In the genomic region with DNA sequence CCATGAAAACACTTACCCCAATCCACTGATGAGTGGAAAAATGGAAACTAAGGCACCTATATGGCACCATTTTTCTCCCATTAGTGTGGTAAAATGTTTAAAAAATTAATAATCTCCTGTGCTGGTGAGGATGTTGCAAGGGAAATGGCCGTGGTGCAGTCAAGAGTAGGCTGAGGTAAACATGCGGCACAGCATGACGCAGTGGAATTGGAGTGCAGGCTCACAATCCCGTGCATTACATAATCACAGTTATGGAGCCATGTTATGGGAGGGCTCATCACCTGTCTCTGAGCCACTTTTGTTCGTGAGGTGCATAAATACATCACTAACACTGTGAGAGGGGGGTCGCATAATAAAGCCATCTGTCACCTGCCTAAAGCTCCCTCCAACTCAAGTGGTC, we compare ENCODE assay signal across 1 cellular context.
TF ChIP-seq lines count a peak whose summit lies in the region.

No MANE protein-coding gene starts in this region.

TF ChIP-seq in GM23338, 12 proteins besides CTCF, POLR2A, EP300 and RAD21 (continued from another document):
- TF ChIP-seq, protein P1, sequence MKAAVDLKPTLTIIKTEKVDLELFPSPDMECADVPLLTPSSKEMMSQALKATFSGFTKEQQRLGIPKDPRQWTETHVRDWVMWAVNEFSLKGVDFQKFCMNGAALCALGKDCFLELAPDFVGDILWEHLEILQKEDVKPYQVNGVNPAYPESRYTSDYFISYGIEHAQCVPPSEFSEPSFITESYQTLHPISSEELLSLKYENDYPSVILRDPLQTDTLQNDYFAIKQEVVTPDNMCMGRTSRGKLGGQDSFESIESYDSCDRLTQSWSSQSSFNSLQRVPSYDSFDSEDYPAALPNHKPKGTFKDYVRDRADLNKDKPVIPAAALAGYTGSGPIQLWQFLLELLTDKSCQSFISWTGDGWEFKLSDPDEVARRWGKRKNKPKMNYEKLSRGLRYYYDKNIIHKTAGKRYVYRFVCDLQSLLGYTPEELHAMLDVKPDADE (IDR thresholded peaks at IDR 0.05) = no peak
- no peak for TF ChIP-seq POLR2AphosphoS5 (IDR thresholded peaks at IDR 0.05; ENCODE audit: low read depth)
- TF ChIP-seq, protein P2, sequence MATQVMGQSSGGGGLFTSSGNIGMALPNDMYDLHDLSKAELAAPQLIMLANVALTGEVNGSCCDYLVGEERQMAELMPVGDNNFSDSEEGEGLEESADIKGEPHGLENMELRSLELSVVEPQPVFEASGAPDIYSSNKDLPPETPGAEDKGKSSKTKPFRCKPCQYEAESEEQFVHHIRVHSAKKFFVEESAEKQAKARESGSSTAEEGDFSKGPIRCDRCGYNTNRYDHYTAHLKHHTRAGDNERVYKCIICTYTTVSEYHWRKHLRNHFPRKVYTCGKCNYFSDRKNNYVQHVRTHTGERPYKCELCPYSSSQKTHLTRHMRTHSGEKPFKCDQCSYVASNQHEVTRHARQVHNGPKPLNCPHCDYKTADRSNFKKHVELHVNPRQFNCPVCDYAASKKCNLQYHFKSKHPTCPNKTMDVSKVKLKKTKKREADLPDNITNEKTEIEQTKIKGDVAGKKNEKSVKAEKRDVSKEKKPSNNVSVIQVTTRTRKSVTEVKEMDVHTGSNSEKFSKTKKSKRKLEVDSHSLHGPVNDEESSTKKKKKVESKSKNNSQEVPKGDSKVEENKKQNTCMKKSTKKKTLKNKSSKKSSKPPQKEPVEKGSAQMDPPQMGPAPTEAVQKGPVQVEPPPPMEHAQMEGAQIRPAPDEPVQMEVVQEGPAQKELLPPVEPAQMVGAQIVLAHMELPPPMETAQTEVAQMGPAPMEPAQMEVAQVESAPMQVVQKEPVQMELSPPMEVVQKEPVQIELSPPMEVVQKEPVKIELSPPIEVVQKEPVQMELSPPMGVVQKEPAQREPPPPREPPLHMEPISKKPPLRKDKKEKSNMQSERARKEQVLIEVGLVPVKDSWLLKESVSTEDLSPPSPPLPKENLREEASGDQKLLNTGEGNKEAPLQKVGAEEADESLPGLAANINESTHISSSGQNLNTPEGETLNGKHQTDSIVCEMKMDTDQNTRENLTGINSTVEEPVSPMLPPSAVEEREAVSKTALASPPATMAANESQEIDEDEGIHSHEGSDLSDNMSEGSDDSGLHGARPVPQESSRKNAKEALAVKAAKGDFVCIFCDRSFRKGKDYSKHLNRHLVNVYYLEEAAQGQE (IDR thresholded peaks at IDR 0.05; ENCODE audit: unreplicated experiment) = no peak
TF ChIP-seq in GM23338: peak in this region for 0.
